Comparison of ENCODE assay signal across 1 cellular context in the genomic region with DNA sequence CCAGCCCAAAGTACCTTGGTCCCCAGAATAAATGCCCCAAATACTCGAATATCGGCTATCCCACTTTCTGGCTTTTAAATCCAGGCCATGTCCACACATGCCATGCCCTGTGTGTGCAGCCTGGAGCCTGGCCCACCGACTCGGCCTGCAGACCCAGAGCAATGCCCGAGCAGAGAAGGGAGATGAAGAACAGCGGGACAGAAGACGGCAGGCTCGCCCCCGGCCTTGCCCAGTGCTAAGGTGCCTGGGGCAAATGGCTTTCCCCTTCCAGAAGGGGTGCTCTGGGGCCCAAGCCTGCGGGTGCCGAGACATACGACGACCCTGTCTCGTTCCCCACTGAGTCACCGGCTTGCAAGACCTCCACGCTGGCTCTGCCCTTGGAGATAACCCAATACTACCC.
TF ChIP-seq lines count a peak whose summit lies in the region.

No MANE protein-coding gene starts in this region.

TF ChIP-seq in H1, 55 proteins besides CTCF, POLR2A, EP300 and RAD21:
- TF ChIP-seq SP2 (IDR thresholded peaks at IDR 0.05; ENCODE audit: low read length), result no peak
- TF ChIP-seq GABPA (IDR thresholded peaks at IDR 0.05; ENCODE audit: borderline replicate concordance, insufficient read depth, low read length), result no peak
- no peak for TF ChIP-seq JUND (IDR thresholded peaks at IDR 0.05; ENCODE audit: low read length)
- TF ChIP-seq, protein P1, sequence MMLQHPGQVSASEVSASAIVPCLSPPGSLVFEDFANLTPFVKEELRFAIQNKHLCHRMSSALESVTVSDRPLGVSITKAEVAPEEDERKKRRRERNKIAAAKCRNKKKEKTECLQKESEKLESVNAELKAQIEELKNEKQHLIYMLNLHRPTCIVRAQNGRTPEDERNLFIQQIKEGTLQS (IDR thresholded peaks at IDR 0.05; ENCODE audit: insufficient read depth, low read depth, low read length), result no peak
- no peak for TF ChIP-seq SP1 (IDR thresholded peaks at IDR 0.05; ENCODE audit: low read depth, low read length)
- TF ChIP-seq TAF7 (optimal IDR thresholded peaks at IDR 0.05; ENCODE audit: borderline replicate concordance, low read depth, low read length), result no peak
- TF ChIP-seq KDM1A (IDR thresholded peaks at IDR 0.05; ENCODE audit: borderline replicate concordance, low read length), result no peak
- TF ChIP-seq, protein P2, sequence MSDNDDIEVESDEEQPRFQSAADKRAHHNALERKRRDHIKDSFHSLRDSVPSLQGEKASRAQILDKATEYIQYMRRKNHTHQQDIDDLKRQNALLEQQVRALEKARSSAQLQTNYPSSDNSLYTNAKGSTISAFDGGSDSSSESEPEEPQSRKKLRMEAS (IDR thresholded peaks at IDR 0.05), result no peak
- TF ChIP-seq MAFK (IDR thresholded peaks at IDR 0.05; ENCODE audit: low read depth, low read length), result no peak
- no peak for TF ChIP-seq SP4 (IDR thresholded peaks at IDR 0.05; ENCODE audit: low read length)
- TF ChIP-seq FOSL1 (IDR thresholded peaks at IDR 0.05; ENCODE audit: insufficient read depth, low read depth, low read length), result no peak
- no peak for TF ChIP-seq RBBP5 (IDR thresholded peaks at IDR 0.05; ENCODE audit: borderline replicate concordance, low read depth, low read length)
- TF ChIP-seq CTBP2 (IDR thresholded peaks at IDR 0.05; ENCODE audit: borderline replicate concordance, insufficient read depth, insufficient read length, low read length), result no peak
- no peak for TF ChIP-seq CHD2 (IDR thresholded peaks at IDR 0.05; ENCODE audit: low read length)
- TF ChIP-seq EZH2 (IDR thresholded peaks at IDR 0.05; ENCODE audit: low read depth, low read length, severe bottlenecking), result no peak
- TF ChIP-seq CHD1 (IDR thresholded peaks at IDR 0.05; ENCODE audit: low read depth, low read length), result no peak
- no peak for TF ChIP-seq CBX8 (IDR thresholded peaks at IDR 0.05; ENCODE audit: borderline replicate concordance, low read depth, low read length)
- no peak for TF ChIP-seq SAP30 (IDR thresholded peaks at IDR 0.05; ENCODE audit: insufficient read depth, insufficient replicate concordance, low read length)
- TF ChIP-seq SUZ12 (IDR thresholded peaks at IDR 0.05; ENCODE audit: low read length), result no peak
- no peak for TF ChIP-seq TAF1 (IDR thresholded peaks at IDR 0.05; ENCODE audit: low read depth, low read length)
